Comparison of ENCODE assay signal across 9 cellular contexts in the genomic region with DNA sequence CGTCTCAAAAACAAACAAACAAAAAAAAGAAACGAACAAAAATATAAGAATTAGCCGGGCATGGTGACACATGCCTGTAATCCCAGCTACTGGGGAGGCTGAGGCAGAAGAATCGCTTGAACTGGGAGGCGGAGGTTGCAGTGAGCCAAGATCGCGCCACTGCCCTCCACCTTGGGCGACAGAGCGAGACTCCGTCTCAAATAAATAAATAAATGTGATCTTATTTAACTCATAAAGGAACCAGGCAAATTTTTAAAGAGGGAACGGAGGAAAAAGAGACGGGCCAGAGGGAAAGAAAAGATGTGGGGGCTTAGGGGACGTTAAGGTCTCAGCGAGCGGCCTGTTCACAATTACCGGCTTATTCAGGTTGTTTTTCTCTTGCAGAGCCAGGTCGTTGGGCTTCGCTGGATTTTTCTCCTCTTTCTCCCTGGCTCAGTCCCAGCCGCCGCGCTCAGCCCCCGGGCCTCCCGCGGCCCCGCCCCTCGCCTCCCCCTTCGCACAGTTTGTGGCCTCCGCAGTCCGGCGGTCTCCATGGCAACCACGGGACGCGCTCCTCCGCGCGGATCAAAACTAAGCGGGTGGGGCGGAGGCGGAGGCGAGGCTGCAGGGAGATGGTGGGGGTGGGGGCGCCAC. TPM values are rescaled to one million over a fixed set of nuclear protein-coding genes. Genes with fewer than 3 reads are reported as not detected.
A peak's percentile ranks its signal among the peaks of the same experiment; 100 is the strongest.
DNase-seq lines count a peak whose midpoint lies in the region; ATAC-seq and TF ChIP-seq lines count a peak whose summit lies in the region.
"Had no signal": no experiment of that assay in that cellular context is flagged by ENCODE, and none has a peak within 500 bp of the region (broad histone marks: within the 10 kb centered on the region; RNA-seq: fewer than 3 reads in every experiment).

No MANE protein-coding gene starts in this region.

- no peaks in the 10 kb centered on the region for H3K9me3 ChIP-seq in endodermal cell (ENCODE audit: control insufficient read depth, low read length)
- no peaks in the 10 kb centered on the region for H3K9me3 ChIP-seq in thoracic aorta

- H3K27ac Mint-ChIP-seq in endodermal cell = peak overlapping the region; percentile 89
- H3K27ac Mint-ChIP-seq: natural killer cell had no signal

- no peaks in the 10 kb centered on the region for H3K27me3 ChIP-seq in endodermal cell (ENCODE audit: control insufficient read depth, insufficient read depth, low read length, poor library complexity, severe bottlenecking)
- H3K27me3 ChIP-seq in thoracic aorta (replicated peaks; ENCODE audit: insufficient read depth) = no peaks in the 10 kb centered on the region

- TF ChIP-seq CTCF in endodermal cell (conservative IDR thresholded peaks at IDR 0.05) (no peak), thoracic aorta (IDR thresholded peaks at IDR 0.05) (no peak)

- H3K4me1 Mint-ChIP-seq in endodermal cell = peaks cover 9% of the 10 kb centered on the region
- H3K4me1 Mint-ChIP-seq: natural killer cell had no signal

- no peaks in the 10 kb centered on the region for H3K9me3 Mint-ChIP-seq in endodermal cell
- H3K9me3 Mint-ChIP-seq: natural killer cell had no signal

- H3K4me1 ChIP-seq in endodermal cell (ENCODE audit: control insufficient read depth, insufficient read depth, low read length) = no peaks in the 10 kb centered on the region
- H3K4me1 ChIP-seq in thoracic aorta (ENCODE audit: control insufficient read depth in 1 of 2, low read depth in 2 of 2) = peaks cover 9 to 25% of the 10 kb centered on the region in 2 donors

- H3K9ac ChIP-seq in endodermal cell (ENCODE audit: extremely low read depth, low read length, poor library complexity, severe bottlenecking) = peak overlapping the region; percentile 47

- H3K36me3 ChIP-seq in endodermal cell (ENCODE audit: control insufficient read depth, insufficient read depth, low read length) (peaks cover 5% of the 10 kb centered on the region), thoracic aorta (no peaks in the 10 kb centered on the region)

- H3K4me3 ChIP-seq in endodermal cell (ENCODE audit: low read length) = peak overlapping the region; percentile 77
- H3K4me3 ChIP-seq in thoracic aorta = peak overlapping the region; percentile 73

- ATAC-seq in thoracic aorta (ENCODE audit: insufficient number of reproducible peaks, low FRiP score, low read depth) (peak; percentile 54), HG02759 (IDR thresholded peaks at IDR 0.05; ENCODE audit: unreplicated experiment) (no peak), HG03159 (IDR thresholded peaks at IDR 0.05; ENCODE audit: unreplicated experiment) (no peak)

- peak overlapping the region; percentile 54 for H3K4me3 Mint-ChIP-seq in endodermal cell
- H3K4me3 Mint-ChIP-seq: natural killer cell had no signal

- H3K27ac ChIP-seq in endodermal cell (ENCODE audit: low read depth, low read length) (peak overlapping the region; percentile 93), thoracic aorta (peak overlapping the region; percentile 70 to 79)

- whole genome bisulfite sequencing in endodermal cell (ENCODE audit: insufficient coverage in 1 of 2, insufficient read length in 1 of 2), 2 experiments = 3 to 8% methylated on average over 7 to 34 of the region's 41 CpGs

- H3K27me3 Mint-ChIP-seq in endodermal cell (ENCODE audit: insufficient read depth) = peaks cover 2% of the 10 kb centered on the region

- DNase-seq in COR-L47 (lab: John Stamatoyannopoulos, UW) (peak; percentile 92), HuH-7 (ENCODE audit: low spot score) (peak; percentile 82), RPMI7951 (ENCODE audit: low read depth) (peak; percentile 84), endodermal cell (peak; percentile 97), medulla oblongata (ENCODE audit: extremely low spot score) (peak; percentile 81), thoracic aorta (ENCODE audit: low spot score) (peak; percentile 73)
- DNase-seq: natural killer cell had no signal

- H3K36me3 Mint-ChIP-seq in endodermal cell (ENCODE audit: low read depth) = peaks cover 6% of the 10 kb centered on the region
- H3K36me3 Mint-ChIP-seq: natural killer cell had no signal

RNA-seq across cellular contexts. Expression of a gene that starts 2.8 kb away (rescaled TPM):
- 0.48 and 0.59 TPM in 2 replicates for total RNA-seq in RPMI7951 (2014; rRNA removed; shearing (Covaris generic))
- total RNA-seq in endodermal cell (10 to 100 TPM; 27.5 to 30.5 TPM), thoracic aorta (10 to 100 TPM; 22.6 to 23.0 TPM)
- polyA plus RNA-seq in endodermal cell (2013, experiment 1 of 2) = 22.6 TPM
- 19.1 TPM for polyA plus RNA-seq in endodermal cell (2013, experiment 2 of 2)
- total RNA-seq: natural killer cell had no signal

RNA-seq across cellular contexts. Expression of a gene that starts 12.5 kb away (rescaled TPM):
- total RNA-seq in RPMI7951 (2014; rRNA removed; shearing (Covaris generic)) = not detected in 2 replicates
- total RNA-seq in endodermal cell (under 1 TPM; 0.20 to 0.33 TPM), thoracic aorta (1 to 10 TPM; 1.2 to 5.2 TPM)
- polyA plus RNA-seq in endodermal cell (2013, experiment 1 of 2) = 3.0 TPM
- polyA plus RNA-seq in endodermal cell (2013, experiment 2 of 2) = 3.1 TPM

RNA-seq across cellular contexts. Expression of a gene that starts 55.2 kb away (rescaled TPM):
- total RNA-seq in RPMI7951 (2014; rRNA removed; shearing (Covaris generic)) = 0.20 TPM in 1 of 2 replicates, not detected in the other
- total RNA-seq in endodermal cell = 10 to 100 TPM; 17.3 to 32.5 TPM
- 39.7 TPM for polyA plus RNA-seq in endodermal cell (2013, experiment 1 of 2)
- polyA plus RNA-seq in endodermal cell (2013, experiment 2 of 2) = 40.1 TPM
- total RNA-seq in thoracic aorta = 10 to 100 TPM in 1 of 2 donors, 1 to 10 TPM in 1; 5.1 to 14.6 TPM
- total RNA-seq: natural killer cell had no signal

Comparison
In these comparisons a context has a peak if more than half of its experiments do, and no peak if none do; other contexts are left out.
1. RNA of a gene that starts 2.8 kb away (total RNA-seq): 27.5 to 30.5 TPM in endodermal cell and 22.6 to 23.0 TPM in thoracic aorta; 0.48 to 0.59 TPM in RPMI7951; every median in the first group is over 10 times any median in the second.
2. Peak in every context shown above with its lines, with median percentiles within 50 percentile points of each other: DNase-seq.